ENCODE assay signal across 9 cellular contexts in genomic region chr7:20219446-20220292, GRCh38. TPM values are rescaled to one million over a fixed set of nuclear protein-coding genes. Genes with fewer than 3 reads are reported as not detected.
DNase-seq lines count a peak whose midpoint lies in the region; ATAC-seq, FAIRE-seq and TF ChIP-seq lines count a peak whose summit lies in the region.
"Had no signal": no experiment of that assay in that cellular context is flagged by ENCODE, and none has a peak within 500 bp of the region (broad histone marks: within the 10 kb centered on the region; RNA-seq: fewer than 3 reads in every experiment).

No MANE protein-coding gene starts in this region.

- H3K4me3 ChIP-seq in GM06990 (replicated peaks; ENCODE audit: low read depth, low read length), result peak overlapping the region; percentile 40
- H3K4me3 ChIP-seq in esophagus muscularis mucosa, result no peak overlapping the region

- intact Hi-C loops in esophagus muscularis mucosa (cut with DNase I), result no loop called here

- no peak for TF ChIP-seq POLR2A in esophagus muscularis mucosa (IDR thresholded peaks at IDR 0.05; ENCODE audit: low read depth)

- no peak for TF ChIP-seq EP300 in esophagus muscularis mucosa (IDR thresholded peaks at IDR 0.05)

- POLR2A ChIA-PET in naive thymus-derived CD8-positive, alpha-beta T cell (lab: Charles Lee), result no interaction called here

- H3K27ac ChIP-seq in esophagus muscularis mucosa (replicated peaks in 1 of 4), result peak overlapping the region; percentile 39 to 57 (median 53)

- 88% methylated on average over 7 of the region's 7 CpGs for WGBS in esophagus muscularis mucosa

- peaks cover 0 to 6% (median 0%) of the 10 kb centered on the region in 4 donors for H3K4me1 ChIP-seq in esophagus muscularis mucosa

- no peaks in the 10 kb centered on the region for H3K9me3 Mint-ChIP-seq in naive thymus-derived CD8-positive, alpha-beta T cell
- H3K9me3 Mint-ChIP-seq: activated T-cell treated with anti-CD3 and anti-CD28 coated beads, Interleukin-2, amount 50 U/mL, for 4 hours had no signal

- peak; percentile 87 for ATAC-seq in GM21528 (IDR thresholded peaks at IDR 0.05; ENCODE audit: low FRiP score, unreplicated experiment)
- ATAC-seq in naive thymus-derived CD8-positive, alpha-beta T cell, result peak; percentile 30 to 55

- no peaks in the 10 kb centered on the region for H3K36me3 Mint-ChIP-seq in naive thymus-derived CD8-positive, alpha-beta T cell

- no peaks in the 10 kb centered on the region for H3K27me3 ChIP-seq in GM06990 (replicated peaks; ENCODE audit: control insufficient read depth, insufficient read depth, low read length)
- no peaks in the 10 kb centered on the region for H3K27me3 ChIP-seq in esophagus muscularis mucosa

- H3K4me1 Mint-ChIP-seq in naive thymus-derived CD8-positive, alpha-beta T cell, result peaks cover 0 to 46% (median 5%) of the 10 kb centered on the region in 4 donors

- TF ChIP-seq CTCF in GM06990 (IDR thresholded peaks at IDR 0.05; ENCODE audit: insufficient read depth, low read length, poor library complexity, severe bottlenecking), result no peak
- TF ChIP-seq CTCF in esophagus muscularis mucosa (IDR thresholded peaks at IDR 0.05), result no peak

- H3K9me3 ChIP-seq in esophagus muscularis mucosa, result no peaks in the 10 kb centered on the region

- FAIRE-seq in HTR-8/SVneo (lab: Jason Lieb, UNC), result peak; percentile 44

- peaks cover 0 to 12% (median 0%) of the 10 kb centered on the region in 5 donors for H3K27me3 Mint-ChIP-seq in naive thymus-derived CD8-positive, alpha-beta T cell

- no peaks in the 10 kb centered on the region for H3K36me3 ChIP-seq in GM06990 (ENCODE audit: control insufficient read depth, insufficient read depth, low read length)
- no peaks in the 10 kb centered on the region for H3K36me3 ChIP-seq in esophagus muscularis mucosa

- H3K27ac Mint-ChIP-seq in naive thymus-derived CD8-positive, alpha-beta T cell, result peak overlapping the region in 1 of 10 donors; percentile 65

- DNase-seq in GM06990 (ENCODE audit: extremely low read depth, insufficient read length) (peak; percentile 89), HTR-8/SVneo (ENCODE audit: insufficient read length, low spot score) (no peak), SHP77 (lab: John Stamatoyannopoulos, UW) (peak; percentile 89 to 95), esophagus muscularis mucosa (ENCODE audit: extremely low spot score) (no peak), NCI-H446 treated with DMSO at 0.1 percent for 48 hours (lab: John Stamatoyannopoulos, UW) (no peak), NCI-H2171 treated with DMSO at 0.1 percent for 48 hours (lab: John Stamatoyannopoulos, UW) (no peak)
- peak in 1 of 10 donors; percentile 27 for DNase-seq in naive thymus-derived CD8-positive, alpha-beta T cell
- DNase-seq: activated T-cell treated with anti-CD3 and anti-CD28 coated beads, Interleukin-2, amount 50 U/mL, for 4 hours had no signal

- H3K4me3 Mint-ChIP-seq in naive thymus-derived CD8-positive, alpha-beta T cell, result peak overlapping the region in 2 of 10 donors; percentile 5 to 45
- H3K4me3 Mint-ChIP-seq: activated T-cell treated with anti-CD3 and anti-CD28 coated beads, Interleukin-2, amount 50 U/mL, for 4 hours had no signal

RNA-seq across cellular contexts. Expression of gene MACC1, which starts 2.5 kb away (rescaled TPM):
- under 1 TPM; under 0.01 to 0.17 (median 0.15) TPM for total RNA-seq in esophagus muscularis mucosa
- total RNA-seq in naive thymus-derived CD8-positive, alpha-beta T cell, result under 1 TPM; 0.18 to 0.25 TPM
- polyA plus RNA-seq in naive thymus-derived CD8-positive, alpha-beta T cell, result not detected

Comparison
In these comparisons a context has a peak if more than half of its experiments do, and no peak if none do; other contexts are left out.
1. DNase-seq: peak in GM06990 (single experiment) and SHP77 (2 of 2); none in HTR-8/SVneo (single experiment), esophagus muscularis mucosa (single experiment), NCI-H446 treated with DMSO at 0.1 percent for 48 hours (single experiment) and NCI-H2171 treated with DMSO at 0.1 percent for 48 hours (single experiment).